7 cellular contexts compared by ENCODE assay signal in genomic region chr1:145208911-145209310, GRCh38. TPM values are rescaled to one million over a fixed set of nuclear protein-coding genes. Genes with fewer than 3 reads are reported as not detected.
"Had no signal": no experiment of that assay in that cellular context is flagged by ENCODE, and none has a peak within 500 bp of the region (broad histone marks: within the 10 kb centered on the region; RNA-seq: fewer than 3 reads in every experiment).

No MANE protein-coding gene starts in this region.

RNA-seq across cellular contexts. Expression of gene PPIAL4D, which starts 33.1 kb away (rescaled TPM):
- total RNA-seq: GM23248, GM23338, H1, H4, H7, H9, HFFc6 had no signal
